ENCODE assay signal across 8 cellular contexts in the genomic region with DNA sequence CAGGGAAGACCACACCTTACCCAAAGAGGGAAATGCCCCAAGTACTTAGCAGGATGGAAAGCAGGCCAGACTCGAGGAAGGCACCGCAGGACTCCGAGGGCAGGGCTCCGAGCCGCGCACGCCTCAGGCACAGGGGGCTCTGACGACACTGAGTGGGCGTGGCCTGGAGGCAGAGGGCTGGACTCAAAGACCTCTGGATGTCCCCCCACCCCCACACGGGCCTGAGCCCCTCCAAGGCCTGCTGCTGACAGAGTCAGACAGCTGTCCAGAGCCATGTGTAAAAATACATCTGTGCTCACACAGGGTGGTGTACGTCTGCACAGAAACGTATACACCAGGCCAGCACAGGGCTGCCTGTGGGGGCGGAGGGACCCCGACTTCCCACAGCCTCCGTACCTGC. TPM values are rescaled to one million over a fixed set of nuclear protein-coding genes. Genes with fewer than 3 reads are reported as not detected.
A peak's percentile ranks its signal among the peaks of the same experiment; 100 is the strongest.
DNase-seq lines count a peak whose midpoint lies in the region; ATAC-seq, FAIRE-seq and TF ChIP-seq lines count a peak whose summit lies in the region.

No MANE protein-coding gene starts in this region.

- H3K36me3 ChIP-seq in SJSA1 = peaks cover 55% of the 10 kb centered on the region
- peaks cover 21% of the 10 kb centered on the region for H3K36me3 ChIP-seq in bronchial epithelial cell (ENCODE audit: control insufficient read depth, insufficient read depth, low read length)

- H3K4me1 ChIP-seq in SJSA1 (replicated peaks) = peaks cover 32% of the 10 kb centered on the region

- peak overlapping the region; percentile 95 for H3K4me3 ChIP-seq in SJSA1
- H3K4me3 ChIP-seq in bronchial epithelial cell (ENCODE audit: low read depth, low read length) = peak overlapping the region; percentile 74

- no peaks in the 10 kb centered on the region for H3K9me3 Mint-ChIP-seq in stimulated activated memory B cell treated with anti-CD40 and anti-IgM and Interleukin-4, amounts not matched to agents 10 μg/mL and 1 μg/mL and 100 μg/mL, for 72 hours

- no peak overlapping the region for H3K27ac ChIP-seq in SJSA1

- TF ChIP-seq CTCF in bronchial epithelial cell (IDR thresholded peaks at IDR 0.05; ENCODE audit: insufficient read depth, low read length, severe bottlenecking) = no peak

- H3K4me1 Mint-ChIP-seq in stimulated activated memory B cell treated with anti-CD40 and anti-IgM and Interleukin-4, amounts not matched to agents 10 μg/mL and 1 μg/mL and 100 μg/mL, for 72 hours = peaks cover 68% of the 10 kb centered on the region

- intact Hi-C loops in left colon (cut with DNase I, micrococcal nuclease) = no loop called here

- ATAC-seq in left colon (peak; percentile 22), HG03520 (IDR thresholded peaks at IDR 0.05; ENCODE audit: unreplicated experiment) (no peak)
- no peak for ATAC-seq in stimulated activated memory B cell treated with anti-CD40 and anti-IgM and Interleukin-4, amounts not matched to agents 10 μg/mL and 1 μg/mL and 100 μg/mL, for 72 hours

- no peaks in the 10 kb centered on the region for H3K27me3 ChIP-seq in SJSA1 (replicated peaks)
- H3K27me3 ChIP-seq in bronchial epithelial cell (ENCODE audit: control insufficient read depth, insufficient read depth, low read length) = no peaks in the 10 kb centered on the region

- H3K27me3 Mint-ChIP-seq in stimulated activated memory B cell treated with anti-CD40 and anti-IgM and Interleukin-4, amounts not matched to agents 10 μg/mL and 1 μg/mL and 100 μg/mL, for 72 hours = no peaks in the 10 kb centered on the region

- FAIRE-seq in bronchial epithelial cell (lab: Jason Lieb, UNC) = no peak

- H3K27ac Mint-ChIP-seq in stimulated activated memory B cell treated with anti-CD40 and anti-IgM and Interleukin-4, amounts not matched to agents 10 μg/mL and 1 μg/mL and 100 μg/mL, for 72 hours = peak overlapping the region; percentile 78

- H3K9me3 ChIP-seq in SJSA1 (replicated peaks) = 0 out of 2 replicates have a peak, but pooled peaks cover 2% of the 10 kb centered on the region

- peak overlapping the region; percentile 85 for H3K4me3 Mint-ChIP-seq in stimulated activated memory B cell treated with anti-CD40 and anti-IgM and Interleukin-4, amounts not matched to agents 10 μg/mL and 1 μg/mL and 100 μg/mL, for 72 hours

- DNase-seq in SIG-M5 treated with dmso at 0.1 percent for 504 hours (lab: John Stamatoyannopoulos, UW; ENCODE audit: unreplicated experiment) = peak; percentile 28
- DNase-seq in SIG-M5 (lab: John Stamatoyannopoulos, UW) = no peak
- peak; percentile 36 to 70 for DNase-seq in SJSA1 (ENCODE audit: low read depth in 1 of 2, low spot score in 2 of 2)
- peak; percentile 44 for DNase-seq in bronchial epithelial cell (ENCODE audit: low read depth)
- DNase-seq in left colon = peak; percentile 63 to 72
- DNase-seq in RPMI8226 = no peak

- peaks cover 7% of the 10 kb centered on the region for H3K36me3 Mint-ChIP-seq in stimulated activated memory B cell treated with anti-CD40 and anti-IgM and Interleukin-4, amounts not matched to agents 10 μg/mL and 1 μg/mL and 100 μg/mL, for 72 hours

RNA-seq across cellular contexts. Expression of a gene that starts 1.4 kb away (rescaled TPM):
- 176 and 213 TPM in 2 replicates for total RNA-seq in SJSA1 (2014; rRNA removed; shearing (Covaris generic))
- total RNA-seq in bronchial epithelial cell (164 and 191 TPM in 2 replicates), left colon (100 to 1,000 TPM; 132 to 135 TPM)

RNA-seq across cellular contexts. Expression of a gene that starts 6.8 kb away (rescaled TPM):
- 1.4 and 6.7 TPM in 2 replicates for total RNA-seq in SJSA1 (2014; rRNA removed; shearing (Covaris generic))
- total RNA-seq in bronchial epithelial cell (5.2 and 5.3 TPM in 2 replicates), left colon (1 to 10 TPM; 7.2 to 9.2 TPM)

RNA-seq across cellular contexts. Expression of a gene that starts 41.2 kb away (rescaled TPM):
- total RNA-seq in SJSA1 (2014; rRNA removed; shearing (Covaris generic)) = 444 and 466 TPM in 2 replicates
- total RNA-seq in bronchial epithelial cell = 85.0 and 95.6 TPM in 2 replicates
- 10 to 100 TPM; 53.2 to 59.3 TPM for total RNA-seq in left colon

Comparison
In these comparisons a context has a peak if more than half of its experiments do, and no peak if none do; other contexts are left out.
1. DNase-seq: peak in SIG-M5 treated with dmso at 0.1 percent for 504 hours (single experiment), SJSA1 (2 of 2), bronchial epithelial cell (single experiment) and left colon (2 of 2); none in SIG-M5 (single experiment) and RPMI8226 (single experiment).